In genomic region chr4:183100298-183100599, GRCh38 we compare ENCODE assay signal across 8 cellular contexts. TPM values are rescaled to one million over a fixed set of nuclear protein-coding genes. Genes with fewer than 3 reads are reported as not detected.
DNase-seq lines count a peak whose midpoint lies in the region; ATAC-seq and TF ChIP-seq lines count a peak whose summit lies in the region.

No MANE protein-coding gene starts in this region.

- H3K27ac Mint-ChIP-seq in activated T-helper 17 cell treated with anti-CD3 and anti-CD28 coated beads, Interleukin-2, amount 50 U/mL, for 72 hours: no peak overlapping the region

- peaks cover 7% of the 10 kb centered on the region for H3K36me3 Mint-ChIP-seq in activated T-helper 17 cell treated with anti-CD3 and anti-CD28 coated beads, Interleukin-2, amount 50 U/mL, for 72 hours (ENCODE audit: low read depth)

- WGBS in iPS DF 6.9 (ENCODE audit: insufficient coverage, insufficient read length): no CpG with 5 or more reads among the region's 3 CpGs

- no peaks in the 10 kb centered on the region for H3K9me3 Mint-ChIP-seq in activated T-helper 17 cell treated with anti-CD3 and anti-CD28 coated beads, Interleukin-2, amount 50 U/mL, for 72 hours

- no peaks in the 10 kb centered on the region for H3K9me3 ChIP-seq in iPS DF 6.9 (ENCODE audit: control insufficient read depth, insufficient read depth, low read length)

- H3K4me1 ChIP-seq in iPS DF 6.9 (ENCODE audit: control insufficient read depth, insufficient read depth, low read length): peaks cover 1% of the 10 kb centered on the region; the same call in 1 of the 2 replicates

- no peak for TF ChIP-seq CTCF in GM20000 (IDR thresholded peaks at IDR 0.05; ENCODE audit: extremely low read depth, missing control alignments)

- H3K4me3 ChIP-seq in H7 (ENCODE audit: insufficient read depth, low read depth, low read length): peak overlapping the region; percentile 89
- H3K4me3 ChIP-seq in iPS DF 6.9 (ENCODE audit: low read length): peak overlapping the region; percentile 91; the same call in 1 of the 2 replicates
- H3K4me3 ChIP-seq in skeletal muscle cell (ENCODE audit: low read depth, low read length): peak overlapping the region; percentile 90

- H3K36me3 ChIP-seq in H7 (replicated peaks; ENCODE audit: control insufficient read depth, insufficient read depth, low read length): no peaks in the 10 kb centered on the region
- no peaks in the 10 kb centered on the region for H3K36me3 ChIP-seq in iPS DF 6.9 (ENCODE audit: control insufficient read depth, insufficient read depth, low read length)

- no peak for ATAC-seq in activated T-helper 17 cell treated with anti-CD3 and anti-CD28 coated beads, Interleukin-2, amount 50 U/mL, for 72 hours (replicated peaks)
- no peak for ATAC-seq in GM21367 (IDR thresholded peaks at IDR 0.05; ENCODE audit: unreplicated experiment)
- ATAC-seq in GM21723 (IDR thresholded peaks at IDR 0.05; ENCODE audit: unreplicated experiment): no peak
- no peak for ATAC-seq in GM19463 (IDR thresholded peaks at IDR 0.05; ENCODE audit: unreplicated experiment)

- H3K4me1 Mint-ChIP-seq in activated T-helper 17 cell treated with anti-CD3 and anti-CD28 coated beads, Interleukin-2, amount 50 U/mL, for 72 hours: no peaks in the 10 kb centered on the region

- H3K27me3 ChIP-seq in H7 (ENCODE audit: control insufficient read depth, insufficient read depth, low read length) (no peaks in the 10 kb centered on the region), iPS DF 6.9 (ENCODE audit: control insufficient read depth, insufficient read depth, low read length) (no peaks in the 10 kb centered on the region)

- no peak overlapping the region for H3K27ac ChIP-seq in iPS DF 6.9 (ENCODE audit: low read length)

- H3K27me3 Mint-ChIP-seq in activated T-helper 17 cell treated with anti-CD3 and anti-CD28 coated beads, Interleukin-2, amount 50 U/mL, for 72 hours: peaks cover 21% of the 10 kb centered on the region

- DNase-seq in H7: no peak
- no peak for DNase-seq in iPS DF 6.9 (ENCODE audit: low read depth, low spot score)
- DNase-seq in skeletal muscle cell (ENCODE audit: low read depth): no peak
- DNase-seq in GM20000 (ENCODE audit: low spot score): no peak

- H3K4me3 Mint-ChIP-seq in activated T-helper 17 cell treated with anti-CD3 and anti-CD28 coated beads, Interleukin-2, amount 50 U/mL, for 72 hours: peak overlapping the region; percentile 41

RNA-seq across cellular contexts. Expression of gene WWC2, which starts 1.2 kb away (rescaled TPM):
- 28.7 and 44.5 TPM in 2 replicates for total RNA-seq in H7 (2014; rRNA removed; shearing (Covaris generic))
- 10 to 100 TPM in 1 of 2 donors, under 1 TPM in 1; 0.76 to 11.9 TPM for total RNA-seq in activated T-helper 17 cell treated with anti-CD3 and anti-CD28 coated beads, Interleukin-2, amount 50 U/mL, for 72 hours
